23 cellular contexts compared by ENCODE assay signal in genomic region chr9:89073397-89073796, GRCh38.
DNase-seq lines count a peak whose midpoint lies in the region; ATAC-seq and TF ChIP-seq lines count a peak whose summit lies in the region.
"Had no signal": no experiment of that assay in that cellular context is flagged by ENCODE, and none has a peak within 500 bp of the region (broad histone marks: within the 10 kb centered on the region; RNA-seq: fewer than 3 reads in every experiment).

No MANE protein-coding gene starts in this region.

- H3K4me1 ChIP-seq in sigmoid colon = peaks cover 0 to 12% (median 10%) of the 10 kb centered on the region in 4 donors
- H3K4me1 ChIP-seq: BLaER1 had no signal

- no peaks in the 10 kb centered on the region for H3K27me3 ChIP-seq in sigmoid colon
- H3K27me3 ChIP-seq: BE2C, BLaER1 had no signal

- no peak for ATAC-seq in stimulated activated naive CD8-positive, alpha-beta T cell treated with anti-CD3 and anti-CD28 coated beads, Interleukin-15, Interleukin-2, amounts not matched to agents 100 U/mL and 50 U/mL, for 24 hours
- ATAC-seq: GM12878 had no signal

- intact Hi-C loops in sigmoid colon (cut with DNase I) (no loop called here), head of caudate nucleus (cut with DNase I) (no loop called here)

- TF ChIP-seq EP300 in sigmoid colon (IDR thresholded peaks at IDR 0.05) = no peak

- no peak overlapping the region for H3K9ac ChIP-seq in SK-N-MC (ENCODE audit: insufficient read length)
- H3K9ac ChIP-seq: BLaER1 had no signal

- H3K4me3 ChIP-seq in SK-N-MC (peak overlapping the region; percentile 44), sigmoid colon (no peak overlapping the region)
- H3K4me3 ChIP-seq: BLaER1, GM12878 had no signal

- no peak overlapping the region for H3K27ac ChIP-seq in SK-N-MC
- no peak overlapping the region for H3K27ac ChIP-seq in sigmoid colon
- H3K27ac ChIP-seq: BLaER1 had no signal

- no peak for TF ChIP-seq POLR2A in sigmoid colon (IDR thresholded peaks at IDR 0.05)

- DNase-seq in SK-N-MC (ENCODE audit: low read depth, low spot score) (no peak), mesenteric fat pad (ENCODE audit: low spot score) (peak; percentile 59), sigmoid colon (peak; percentile 27), NCI-H69 (lab: John Stamatoyannopoulos, UW) (no peak), head of caudate nucleus (no peak)
- DNase-seq in stimulated activated naive CD8-positive, alpha-beta T cell treated with anti-CD3 and anti-CD28 coated beads, Interleukin-15, Interleukin-2, amounts not matched to agents 100 U/mL and 50 U/mL, for 24 hours = no peak
- DNase-seq: 8988T; ACHN; BE2C; C1 segment of cervical spinal cord; CD4-positive, alpha-beta memory T cell; CD4-positive, CD25-positive, alpha-beta regulatory T cell; CD8-positive, alpha-beta memory T cell; COR-L47; DMS 273 treated with DMSO at 0.1 percent for 48 hours; DMS153; DMS53; DMS79; DND-41; EL; GDM1 had no signal

- no peak for TF ChIP-seq CTCF in sigmoid colon (IDR thresholded peaks at IDR 0.05)

- WGBS in sigmoid colon, 2 donors = 92 to 95% methylated on average over 3 of the region's 3 CpGs

- H3K9me3 ChIP-seq in SK-N-MC (ENCODE audit: low read depth, low read length) = no peaks in the 10 kb centered on the region
- H3K9me3 ChIP-seq in sigmoid colon = no peaks in the 10 kb centered on the region
- H3K9me3 ChIP-seq: BE2C, BLaER1 had no signal

- H3K36me3 ChIP-seq in SK-N-MC (ENCODE audit: insufficient read depth, low read length) = no peaks in the 10 kb centered on the region
- H3K36me3 ChIP-seq in sigmoid colon = no peaks in the 10 kb centered on the region
- H3K36me3 ChIP-seq: BLaER1 had no signal

Comparison
In these comparisons a context has a peak if more than half of its experiments do, and no peak if none do; other contexts are left out.
1. DNase-seq: peak in mesenteric fat pad (single experiment) and sigmoid colon (single experiment); none in SK-N-MC (single experiment), NCI-H69 (single experiment), head of caudate nucleus (0 of 42) and stimulated activated naive CD8-positive, alpha-beta T cell treated with anti-CD3 and anti-CD28 coated beads, Interleukin-15, Interleukin-2, amounts not matched to agents 100 U/mL and 50 U/mL, for 24 hours (single experiment).